ENCODE assay signal across 8 cellular contexts in genomic region chr12:55729592-55730446, GRCh38. TPM values are rescaled to one million over a fixed set of nuclear protein-coding genes. Genes with fewer than 3 reads are reported as not detected.
A peak's percentile ranks its signal among the peaks of the same experiment; 100 is the strongest.
DNase-seq lines count a peak whose midpoint lies in the region; ATAC-seq and TF ChIP-seq lines count a peak whose summit lies in the region.

No MANE protein-coding gene starts in this region.

- H3K4me3 Mint-ChIP-seq in natural killer cell: peak overlapping the region; percentile 83

- intact Hi-C loops in natural killer cell (cut with micrococcal nuclease): loop anchor here (1.0 to 10.0 kb wide), 3 partner anchors 8 to 455 kb away; partner anchors contain the start of genes DGKA and SMARCC2

- peak overlapping the region; percentile 82 to 95 for H3K27ac Mint-ChIP-seq in natural killer cell

- H3K9me3 ChIP-seq in DOHH2 (ENCODE audit: control insufficient read depth, insufficient read depth, low read length) (no peaks in the 10 kb centered on the region), thoracic aorta (no peaks in the 10 kb centered on the region)

- H3K4me3 ChIP-seq in DOHH2 (ENCODE audit: low read length): peak overlapping the region; percentile 82
- peak overlapping the region; percentile 97 for H3K4me3 ChIP-seq in fibroblast of the aortic adventitia (ENCODE audit: low read depth, low read length)
- H3K4me3 ChIP-seq in thoracic aorta: peak overlapping the region; percentile 95

- ATAC-seq in GM21529 (IDR thresholded peaks at IDR 0.05; ENCODE audit: unreplicated experiment) (peak; percentile 60), natural killer cell (peak; percentile 40 to 61 (median 60)), thoracic aorta (ENCODE audit: insufficient number of reproducible peaks, low FRiP score, low read depth) (peak; percentile 71)

- peaks cover 6% of the 10 kb centered on the region for H3K36me3 Mint-ChIP-seq in natural killer cell

- H3K27ac ChIP-seq in DOHH2 (ENCODE audit: low read depth, low read length) (peak overlapping the region; percentile 37), thoracic aorta (peak overlapping the region; percentile 98 to 100)

- H3K9me2 ChIP-seq in DOHH2 (replicated peaks; ENCODE audit: control insufficient read depth, low read length): no peaks in the 10 kb centered on the region

- DNase-seq in HuH-7.5 (ENCODE audit: low spot score): peak; percentile 96
- peak; percentile 67 for DNase-seq in OCI-M2 (lab: John Stamatoyannopoulos, UW; ENCODE audit: unreplicated experiment)
- DNase-seq in activated effector memory CD4-positive, alpha-beta T cell treated with anti-CD3 and anti-CD28 coated beads, Interleukin-2, amount 50 U/mL, for 16 hours: peak; percentile 86
- peak; percentile 94 for DNase-seq in fibroblast of the aortic adventitia (ENCODE audit: low read depth)
- peak; percentile 47 for DNase-seq in natural killer cell
- peak; percentile 83 for DNase-seq in thoracic aorta (ENCODE audit: low spot score)

- no peaks in the 10 kb centered on the region for H3K9me3 Mint-ChIP-seq in natural killer cell

- H3K36me3 ChIP-seq in DOHH2 (ENCODE audit: control insufficient read depth, low read length): peaks cover 10% of the 10 kb centered on the region
- H3K36me3 ChIP-seq in thoracic aorta: peaks cover 18% of the 10 kb centered on the region

- H3F3A ChIP-seq in DOHH2 (ENCODE audit: control insufficient read depth, insufficient read depth): peaks cover 15% of the 10 kb centered on the region

- TF ChIP-seq CTCF in DOHH2 (IDR thresholded peaks at IDR 0.05; ENCODE audit: low read depth, low read length, poor library complexity, severe bottlenecking) (no peak), fibroblast of the aortic adventitia (IDR thresholded peaks at IDR 0.05; ENCODE audit: insufficient read depth, low read length) (no peak), natural killer cell (IDR thresholded peaks at IDR 0.05) (no peak), thoracic aorta (IDR thresholded peaks at IDR 0.05) (no peak)

- H3K4me1 Mint-ChIP-seq in natural killer cell: peaks cover 37 to 62% of the 10 kb centered on the region in 2 donors

- H3K27me3 ChIP-seq in DOHH2 (ENCODE audit: control insufficient read depth, low read length) (no peaks in the 10 kb centered on the region), thoracic aorta (replicated peaks; ENCODE audit: insufficient read depth) (no peaks in the 10 kb centered on the region)

- H3K4me1 ChIP-seq in DOHH2 (ENCODE audit: control insufficient read depth, low read length): peaks cover 25% of the 10 kb centered on the region
- peaks cover 23 to 46% of the 10 kb centered on the region in 2 donors for H3K4me1 ChIP-seq in thoracic aorta (ENCODE audit: control insufficient read depth in 1 of 2, low read depth in 2 of 2)

- no peaks in the 10 kb centered on the region for H4K20me1 ChIP-seq in DOHH2 (ENCODE audit: control insufficient read depth, insufficient read depth, low read depth, low read length)

- H3K4me2 ChIP-seq in DOHH2 (ENCODE audit: low read length): peak overlapping the region; percentile 92

- no peaks in the 10 kb centered on the region for H3K27me3 Mint-ChIP-seq in natural killer cell (ENCODE audit: low read depth in 2 of 2)

- peaks cover 7% of the 10 kb centered on the region for H3K79me2 ChIP-seq in DOHH2 (ENCODE audit: control insufficient read depth, low read length)

RNA-seq across cellular contexts. Expression of gene CD63, which starts 1.0 kb away (rescaled TPM):
- total RNA-seq in fibroblast of the aortic adventitia (ENCODE audit: low replicate concordance): 2,365 and 6,536 TPM in 2 replicates
- 100 to 1,000 TPM; 296 to 441 (median 319) TPM for total RNA-seq in natural killer cell
- 100 to 1,000 TPM; 615 to 776 TPM for total RNA-seq in thoracic aorta

RNA-seq across cellular contexts. Expression of gene RDH5, which starts 9.6 kb away (rescaled TPM):
- total RNA-seq in fibroblast of the aortic adventitia (ENCODE audit: low replicate concordance): 13.3 and 17.7 TPM in 2 replicates
- 10 to 100 TPM in 2 of 3 donors, 1 to 10 TPM in 1; 9.6 to 19.0 (median 10.1) TPM for total RNA-seq in natural killer cell
- total RNA-seq in thoracic aorta: 10 to 100 TPM; 24.4 to 29.5 TPM

RNA-seq across cellular contexts. Expression of gene GDF11, which starts 13.1 kb away (rescaled TPM):
- total RNA-seq in fibroblast of the aortic adventitia (ENCODE audit: low replicate concordance) (2.4 and 4.7 TPM in 2 replicates), natural killer cell (10 to 100 TPM in 2 of 3 donors, 1 to 10 TPM in 1; 9.2 to 12.1 (median 10.2) TPM), thoracic aorta (1 to 10 TPM; 3.0 to 9.7 TPM)

RNA-seq across cellular contexts. Expression of gene BLOC1S1, which starts 14.0 kb away (rescaled TPM):
- total RNA-seq in fibroblast of the aortic adventitia (ENCODE audit: low replicate concordance) (64.1 and 70.2 TPM in 2 replicates), natural killer cell (10 to 100 TPM; 75.8 to 83.7 (median 81.0) TPM), thoracic aorta (100 to 1,000 TPM; 113 to 117 TPM)

RNA-seq across cellular contexts. Expression of gene ITGA7, which starts 22.1 kb away (rescaled TPM):
- total RNA-seq in fibroblast of the aortic adventitia (ENCODE audit: low replicate concordance) (13.9 and 37.6 TPM in 2 replicates), natural killer cell (1 to 10 TPM; 2.8 to 4.6 (median 4.3) TPM), thoracic aorta (100 to 1,000 TPM; 285 to 317 TPM)

Comparison
In these comparisons a context has a peak if more than half of its experiments do, and no peak if none do; other contexts are left out.
1. Peak in every context shown above with its lines: DNase-seq, ATAC-seq, H3K4me3 ChIP-seq and H3K27ac ChIP-seq.